Comparison of ENCODE assay signal across 1 cellular context in the genomic region with DNA sequence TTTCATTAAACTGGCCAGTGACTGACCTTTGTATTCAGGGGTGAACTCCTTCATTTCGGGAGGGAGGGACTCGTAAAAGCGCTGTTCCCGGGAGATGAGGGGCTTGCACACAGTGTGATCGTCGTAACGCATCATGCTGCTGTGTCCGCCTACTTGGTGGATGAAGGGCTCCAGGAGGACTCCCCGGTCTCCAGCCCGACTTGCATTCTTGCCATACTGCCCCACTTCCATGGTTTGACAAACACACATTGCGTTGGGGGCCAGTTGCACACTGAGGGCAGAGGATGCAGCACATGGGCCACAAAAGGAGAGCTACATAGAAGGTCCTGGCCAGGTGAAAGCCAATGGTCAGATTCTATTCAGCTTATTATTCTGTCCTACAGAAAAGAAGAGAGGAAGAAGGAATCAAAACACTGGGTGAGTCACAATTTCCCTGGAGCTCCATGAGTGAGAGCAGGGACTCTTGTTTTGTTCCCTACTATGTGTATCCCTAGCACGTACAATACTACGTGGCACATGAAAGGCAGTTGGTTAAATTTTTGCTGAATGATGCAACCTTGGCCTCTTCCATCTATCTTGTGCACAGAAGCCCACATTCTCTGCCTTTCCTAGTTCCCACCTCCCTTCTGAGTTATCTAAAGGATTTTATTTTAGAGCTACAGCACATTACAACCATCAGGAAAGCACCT.
TF ChIP-seq lines count a peak whose summit lies in the region.

No MANE protein-coding gene starts in this region.

TF ChIP-seq in SK-N-SH treated with all-trans-retinoic acid at 6 μM for 48 hours, 23 proteins besides CTCF, POLR2A, EP300 and RAD21 (continued from another document):
- TF ChIP-seq, protein P1, sequence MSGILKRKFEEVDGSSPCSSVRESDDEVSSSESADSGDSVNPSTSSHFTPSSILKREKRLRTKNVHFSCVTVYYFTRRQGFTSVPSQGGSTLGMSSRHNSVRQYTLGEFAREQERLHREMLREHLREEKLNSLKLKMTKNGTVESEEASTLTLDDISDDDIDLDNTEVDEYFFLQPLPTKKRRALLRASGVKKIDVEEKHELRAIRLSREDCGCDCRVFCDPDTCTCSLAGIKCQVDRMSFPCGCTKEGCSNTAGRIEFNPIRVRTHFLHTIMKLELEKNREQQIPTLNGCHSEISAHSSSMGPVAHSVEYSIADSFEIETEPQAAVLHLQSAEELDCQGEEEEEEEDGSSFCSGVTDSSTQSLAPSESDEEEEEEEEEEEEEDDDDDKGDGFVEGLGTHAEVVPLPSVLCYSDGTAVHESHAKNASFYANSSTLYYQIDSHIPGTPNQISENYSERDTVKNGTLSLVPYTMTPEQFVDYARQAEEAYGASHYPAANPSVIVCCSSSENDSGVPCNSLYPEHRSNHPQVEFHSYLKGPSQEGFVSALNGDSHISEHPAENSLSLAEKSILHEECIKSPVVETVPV (CRISPR knock-in tag; IDR thresholded peaks at IDR 0.05): no peak
- TF ChIP-seq CSDC2 (CRISPR knock-in tag; IDR thresholded peaks at IDR 0.05): no peak
- TF ChIP-seq TOX (CRISPR knock-in tag; IDR thresholded peaks at IDR 0.05; ENCODE audit: borderline replicate concordance): no peak
- TF ChIP-seq TCF4 (CRISPR knock-in tag; IDR thresholded peaks at IDR 0.05; ENCODE audit: borderline replicate concordance): no peak
- no peak for TF ChIP-seq ISL1 (CRISPR knock-in tag; IDR thresholded peaks at IDR 0.05)
- no peak for TF ChIP-seq ZC3H10 (CRISPR knock-in tag; IDR thresholded peaks at IDR 0.05)
